In genomic region chr9:6811436-6811835, GRCh38 we compare ENCODE assay signal across 19 cellular contexts. TPM values are rescaled to one million over a fixed set of nuclear protein-coding genes. Genes with fewer than 3 reads are reported as not detected.
DNase-seq lines count a peak whose midpoint lies in the region; ATAC-seq, FAIRE-seq and TF ChIP-seq lines count a peak whose summit lies in the region.
"Had no signal": no experiment of that assay in that cellular context is flagged by ENCODE, and none has a peak within 500 bp of the region (broad histone marks: within the 10 kb centered on the region; RNA-seq: fewer than 3 reads in every experiment).

No MANE protein-coding gene starts in this region.

- DNase-seq in COR-L47 (lab: John Stamatoyannopoulos, UW) (peak; percentile 38), NCI-H1105 (lab: John Stamatoyannopoulos, UW) (peak; percentile 2), fibroblast of pulmonary artery (ENCODE audit: low read depth) (peak; percentile 69), ACHN (no peak), suprapubic skin (ENCODE audit: low spot score in 2 of 2) (no peak), HepG2 (ENCODE audit: low spot score) (no peak)
- DNase-seq: CD4-positive, CD25-positive, alpha-beta regulatory T cell; DMS79 treated with DMSO at 0.1 percent for 48 hours; GF-D8; GOT3; NCI-H146; NCI-H2107; NCI-H446; PC-9; SJCRH30 had no signal

- in situ Hi-C loops in ACHN (cut with HindIII; ENCODE audit: low pct_ligation_motif_present, low pct_unique_long_range_greater_than_20kb, low sequenced_read_pairs): no loop called here
- in situ Hi-C loops in HepG2 (cut with HindIII; ENCODE audit: extremely low pct_ligation_motif_present, low pct_unique_long_range_greater_than_20kb): no loop called here

- no TSS peak for BruUV-seq in HepG2 (replicated peaks; lab: Mats Ljungman, UMichigan)

- ATAC-seq in SK-N-SH treated with all-trans-retinoic acid at 6 μM for 48 hours: peak; percentile 77
- no peak for ATAC-seq in GM21526 (IDR thresholded peaks at IDR 0.05; ENCODE audit: low FRiP score, unreplicated experiment)
- no peak for ATAC-seq in HepG2
- ATAC-seq: K562 had no signal

- no peaks in the 10 kb centered on the region for H3K27me3 ChIP-seq in suprapubic skin
- H3K27me3 ChIP-seq in HepG2 (ENCODE audit: control insufficient read depth in 1 of 2, insufficient read depth in 2 of 2, low read length in 2 of 2): no peaks in the 10 kb centered on the region
- H3K27me3 ChIP-seq: SJCRH30 had no signal

- no peaks in the 10 kb centered on the region for H4K20me1 ChIP-seq in HepG2 (ENCODE audit: insufficient read depth, low read length)

- no peak overlapping the region for H3K4me3 ChIP-seq in fibroblast of pulmonary artery (replicated peaks; ENCODE audit: low read depth, low read length)
- H3K4me3 ChIP-seq in suprapubic skin: no peak overlapping the region
- no peak overlapping the region for H3K4me3 ChIP-seq in HepG2 (replicated peaks in 1 of 3; ENCODE audit: insufficient read depth in 1 of 3, low read depth in 2 of 3, low read length in 3 of 3)
- H3K4me3 ChIP-seq: K562, PC-9, SJCRH30 had no signal

- H3K9me3 ChIP-seq in suprapubic skin (no peaks in the 10 kb centered on the region), HepG2 (ENCODE audit: low read length) (no peaks in the 10 kb centered on the region)
- H3K9me3 ChIP-seq: SJCRH30 had no signal

- TF ChIP-seq EP300 in suprapubic skin (IDR thresholded peaks at IDR 0.05): no peak
- no peak for TF ChIP-seq EP300 in HepG2 (IDR thresholded peaks at IDR 0.05; ENCODE audit: low read depth in 2 of 2, low read length in 2 of 2)
- no peak for TF ChIP-seq EP300 in HepG2 (CRISPR knock-in tag; IDR thresholded peaks at IDR 0.05; ENCODE audit: borderline replicate concordance)

- POLR2A ChIA-PET in HepG2 (lab: Yijun Ruan, JAX): no interaction called here

- H3K79me2 ChIP-seq in HepG2 (ENCODE audit: insufficient read depth, low read length): no peaks in the 10 kb centered on the region

- H3K4me2 ChIP-seq in HepG2 (ENCODE audit: low read depth, low read length): no peak overlapping the region
- H3K4me2 ChIP-seq: PC-9 had no signal

- 78% methylated on average over 4 of the region's 4 CpGs for WGBS in suprapubic skin
- WGBS in HepG2 (ENCODE audit: low lambda C conversion rate): 96% methylated on average over 4 of the region's 4 CpGs

- intact Hi-C loops in HepG2 (cut with micrococcal nuclease; ENCODE audit: unreplicated experiment): no loop called here

- no peak for TF ChIP-seq RAD21 in HepG2 (CRISPR knock-in tag; IDR thresholded peaks at IDR 0.05)

- H3K36me3 ChIP-seq in suprapubic skin (peaks cover 10% of the 10 kb centered on the region), HepG2 (replicated peaks in 1 of 2; ENCODE audit: control insufficient read depth in 1 of 2, insufficient read depth in 2 of 2, low read length in 2 of 2) (peaks cover 2 to 22% of the 10 kb centered on the region in 2 experiments; a peak in 2 of 5 replicates)
- H3K36me3 ChIP-seq: SJCRH30 had no signal

- no peaks in the 10 kb centered on the region for H3K4me1 ChIP-seq in suprapubic skin
- no peaks in the 10 kb centered on the region for H3K4me1 ChIP-seq in HepG2 (ENCODE audit: insufficient read depth, low read length)
- H3K4me1 ChIP-seq: SJCRH30 had no signal

- H3K9ac ChIP-seq in HepG2 (ENCODE audit: insufficient read depth, low read depth, low read length): no peak overlapping the region

- no peak overlapping the region for H2AFZ ChIP-seq in HepG2 (ENCODE audit: low read length)
- H2AFZ ChIP-seq: PC-9 had no signal

- CTCF ChIA-PET in HepG2 (lab: Yijun Ruan, JAX; ENCODE audit: low intra/inter-chr PET ratio, low total read pairs): no interaction called here

- no peak for FAIRE-seq in HepG2 (lab: Jason Lieb, UNC)
- FAIRE-seq: GM12891, K562 had no signal

- no peak for TF ChIP-seq CTCF in fibroblast of pulmonary artery (IDR thresholded peaks at IDR 0.05; ENCODE audit: low read length, missing control alignments)
- TF ChIP-seq CTCF in suprapubic skin (IDR thresholded peaks at IDR 0.05): no peak
- no peak for TF ChIP-seq CTCF in HepG2 (CRISPR knock-in tag; IDR thresholded peaks at IDR 0.05)

- H3K27ac ChIP-seq in suprapubic skin (no peak overlapping the region), HepG2 (ENCODE audit: extremely low read length, insufficient read depth, low read length) (no peak overlapping the region)
- H3K27ac ChIP-seq: PC-9, SJCRH30 had no signal

- TF ChIP-seq POLR2A in suprapubic skin (IDR thresholded peaks at IDR 0.05) (no peak), HepG2 (IDR thresholded peaks at IDR 0.05; ENCODE audit: insufficient read depth in 1 of 2, low read depth in 2 of 2, low read length in 2 of 2) (no peak)

TF ChIP-seq in SK-N-SH treated with all-trans-retinoic acid at 6 μM for 48 hours, 23 proteins besides CTCF, POLR2A, EP300 and RAD21:
- TF ChIP-seq ZFP3 (CRISPR knock-in tag; IDR thresholded peaks at IDR 0.05): peak; percentile 36; the same call in 1 of the 2 replicates
- TF ChIP-seq OSR1 (CRISPR knock-in tag; IDR thresholded peaks at IDR 0.05): no peak
- peak; percentile 53 for TF ChIP-seq ISL1 (CRISPR knock-in tag; IDR thresholded peaks at IDR 0.05)
TF ChIP-seq in SK-N-SH treated with all-trans-retinoic acid at 6 μM for 48 hours: peak in this region for 2.

TF ChIP-seq in HepG2, 621 proteins besides CTCF, POLR2A, EP300 and RAD21:
- TF ChIP-seq ZFP41 (CRISPR knock-in tag; IDR thresholded peaks at IDR 0.05; ENCODE audit: borderline replicate concordance) (no peak), KAT8 (CRISPR knock-in tag; IDR thresholded peaks at IDR 0.05) (no peak), ZNF772 (CRISPR knock-in tag; IDR thresholded peaks at IDR 0.05) (no peak)

RNA-seq across cellular contexts. Expression of gene KDM4C, which starts 53.7 kb away (rescaled TPM):
- 100 to 1,000 TPM in 1 of 4 donors, 10 to 100 TPM in 3; 39.0 to 113 (median 43.9) TPM for total RNA-seq in suprapubic skin
- total RNA-seq in HepG2 (2016; rRNA removed; fragmentation: Illumina TruSeq; extraction: Trizol): 22.1 and 23.6 TPM in 2 replicates
- total RNA-seq in HepG2 (2016; cell fraction: cytosol; rRNA removed; fragmentation: Illumina TruSeq; extraction: Trizol; ENCODE audit: low read depth): 20.8 and 22.8 TPM in 2 replicates
- 21.8 and 24.7 TPM in 2 replicates for total RNA-seq in HepG2 (2016; cell fraction: insoluble cytoplasmic fraction; rRNA removed; fragmentation: Illumina TruSeq; extraction: Trizol)
- 10.3 and 11.0 TPM in 2 replicates for total RNA-seq in HepG2 (2016; cell fraction: membrane; rRNA removed; fragmentation: Illumina TruSeq; extraction: Trizol)
- 57.2 and 66.1 TPM in 2 replicates for total RNA-seq in HepG2 (2016; cell fraction: nucleus; rRNA removed; fragmentation: Illumina TruSeq; extraction: Trizol)
- 17.0 and 19.4 TPM in 2 replicates for polyA plus RNA-seq in HepG2 (2011; rRNA removed)
- polyA plus RNA-seq in HepG2 (2011; cell fraction: cytosol; rRNA removed): 11.7 and 13.8 TPM in 2 replicates
- 48.5 and 52.1 TPM in 2 replicates for polyA plus RNA-seq in HepG2 (2011; cell fraction: nucleus; rRNA removed)
- polyA plus RNA-seq in HepG2 (2012): 16.3 and 20.3 TPM in 2 replicates
- polyA plus RNA-seq in HepG2 (2016; cell fraction: cytosol; fragmentation: Illumina TruSeq; extraction: Trizol; ENCODE audit: low read depth): 1.3 and 2.9 TPM in 2 replicates
- 17.0 and 17.2 TPM in 2 replicates for polyA plus RNA-seq in HepG2 (2016; cell fraction: insoluble cytoplasmic fraction; fragmentation: Illumina TruSeq; extraction: Trizol; ENCODE audit: low read depth)
- polyA plus RNA-seq in HepG2 (2016; cell fraction: membrane; fragmentation: Illumina TruSeq; extraction: Trizol; ENCODE audit: low read depth): 2.1 and 3.2 TPM in 2 replicates
- polyA plus RNA-seq in HepG2 (2016; cell fraction: nucleus; fragmentation: Illumina TruSeq; extraction: Trizol; ENCODE audit: insufficient read depth, low read depth): 19.2 and 19.7 TPM in 2 replicates
- polyA minus RNA-seq in HepG2 (2011; rRNA and poly(A)+ RNA removed; ENCODE audit: low replicate concordance): 41.5 and 98.3 TPM in 2 replicates
- 23.4 and 23.7 TPM in 2 replicates for polyA minus RNA-seq in HepG2 (2011; cell fraction: cytosol; rRNA and poly(A)+ RNA removed)
- 263 and 268 TPM in 2 replicates for polyA minus RNA-seq in HepG2 (2011; cell fraction: nucleus; rRNA and poly(A)+ RNA removed)

Comparison
In these comparisons a context has a peak if more than half of its experiments do, and no peak if none do; other contexts are left out.
1. DNase-seq: peak in COR-L47 (single experiment), NCI-H1105 (single experiment) and fibroblast of pulmonary artery (single experiment); none in ACHN (single experiment), suprapubic skin (0 of 2) and HepG2 (single experiment).